Comparison of ENCODE assay signal across 9 cellular contexts in genomic region chr10:79047875-79048638, GRCh38. TPM values are rescaled to one million over a fixed set of nuclear protein-coding genes. Genes with fewer than 3 reads are reported as not detected.
DNase-seq lines count a peak whose midpoint lies in the region; ATAC-seq and TF ChIP-seq lines count a peak whose summit lies in the region.
"Had no signal": no experiment of that assay in that cellular context is flagged by ENCODE, and none has a peak within 500 bp of the region (broad histone marks: within the 10 kb centered on the region; RNA-seq: fewer than 3 reads in every experiment).

No MANE protein-coding gene starts in this region.

- peak; percentile 86 to 88 for ATAC-seq in naive thymus-derived CD8-positive, alpha-beta T cell
- ATAC-seq in HG02642 (IDR thresholded peaks at IDR 0.05; ENCODE audit: poor library complexity, unreplicated experiment) = no peak
- no peak for ATAC-seq in GM21619 (IDR thresholded peaks at IDR 0.05; ENCODE audit: unreplicated experiment)

- peaks cover 64% of the 10 kb centered on the region for H3K4me1 ChIP-seq in CD4-positive, alpha-beta memory T cell (ENCODE audit: insufficient read depth, low read length)
- peaks cover 11% of the 10 kb centered on the region for H3K4me1 ChIP-seq in prostate gland (replicated peaks)

- H3K4me3 Mint-ChIP-seq in CD4-positive, alpha-beta memory T cell = peak overlapping the region; percentile 74 to 96 (median 84)
- H3K4me3 Mint-ChIP-seq in activated naive CD8-positive, alpha-beta T cell = peak overlapping the region; percentile 74
- peak overlapping the region; percentile 59 to 92 (median 82) for H3K4me3 Mint-ChIP-seq in naive thymus-derived CD8-positive, alpha-beta T cell
- H3K4me3 Mint-ChIP-seq: neural crest cell had no signal

- H3K27me3 Mint-ChIP-seq in CD4-positive, alpha-beta memory T cell = no peaks in the 10 kb centered on the region
- H3K27me3 Mint-ChIP-seq in activated naive CD8-positive, alpha-beta T cell = no peaks in the 10 kb centered on the region
- no peaks in the 10 kb centered on the region for H3K27me3 Mint-ChIP-seq in naive thymus-derived CD8-positive, alpha-beta T cell

- peaks cover 37 to 85% (median 58%) of the 10 kb centered on the region in 4 donors for H3K4me1 Mint-ChIP-seq in CD4-positive, alpha-beta memory T cell
- H3K4me1 Mint-ChIP-seq in activated naive CD8-positive, alpha-beta T cell (ENCODE audit: low read depth) = peaks cover 57% of the 10 kb centered on the region
- peaks cover 24 to 75% (median 70%) of the 10 kb centered on the region in 4 donors for H3K4me1 Mint-ChIP-seq in naive thymus-derived CD8-positive, alpha-beta T cell

- CTCF ChIA-PET in CD4-positive, alpha-beta memory T cell (lab: Charles Lee; ENCODE audit: partially characterized antibody) = interaction anchor here (1.0 to 2.4 kb wide), 4 partner anchors 10 to 79 kb away, joined by 4 to 14 read pairs (median 6); no protein-coding TSS in a partner anchor

- H3K4me3 ChIP-seq in CD4-positive, alpha-beta memory T cell (ENCODE audit: low read length in 2 of 2) = peak overlapping the region; percentile 40 to 58
- H3K4me3 ChIP-seq in prostate gland = no peak overlapping the region

- no peaks in the 10 kb centered on the region for H3K9me3 Mint-ChIP-seq in CD4-positive, alpha-beta memory T cell
- H3K9me3 Mint-ChIP-seq in activated naive CD8-positive, alpha-beta T cell (ENCODE audit: low read depth) = no peaks in the 10 kb centered on the region
- H3K9me3 Mint-ChIP-seq in naive thymus-derived CD8-positive, alpha-beta T cell = no peaks in the 10 kb centered on the region
- H3K9me3 Mint-ChIP-seq: neural crest cell had no signal

- POLR2A ChIA-PET in CD4-positive, alpha-beta memory T cell (lab: Charles Lee; ENCODE audit: partially characterized antibody) = interaction anchor here (0.8 to 11.5 kb wide), 10 partner anchors 11 to 194 kb away, joined by 3 to 140 read pairs (median 4); partner anchors contain the start of gene ZMIZ1
- POLR2A ChIA-PET in naive thymus-derived CD8-positive, alpha-beta T cell (lab: Charles Lee) = interaction anchor here (0.9 to 3.4 kb wide), 7 partner anchors 10 to 103 kb away, joined by 3 to 17 read pairs (median 5); no protein-coding TSS in a partner anchor

- no peak for TF ChIP-seq CTCF in prostate gland (IDR thresholded peaks at IDR 0.05)

- intact Hi-C loops in CD4-positive, alpha-beta memory T cell (cut with micrococcal nuclease) = loop anchor here (1.0 kb wide), 2 partner anchors 19 to 75 kb away; no protein-coding TSS in a partner anchor
- intact Hi-C loops in prostate gland (cut with DNase I) = no loop called here

- H3K27ac Mint-ChIP-seq in CD4-positive, alpha-beta memory T cell = peak overlapping the region; percentile 80 to 98 (median 92)
- H3K27ac Mint-ChIP-seq in activated naive CD8-positive, alpha-beta T cell = peak overlapping the region; percentile 92
- H3K27ac Mint-ChIP-seq in naive thymus-derived CD8-positive, alpha-beta T cell = peak overlapping the region; percentile 75 to 98 (median 94)

- no peaks in the 10 kb centered on the region for H3K36me3 ChIP-seq in CD4-positive, alpha-beta memory T cell (ENCODE audit: insufficient read depth, low read length)
- H3K36me3 ChIP-seq in prostate gland = no peaks in the 10 kb centered on the region

- DNase-seq in CD4-positive, alpha-beta memory T cell = peak; percentile 66 to 77 (median 70)
- DNase-seq in OCI-M1 (lab: John Stamatoyannopoulos, UW) (peak; percentile 94), prostate gland (ENCODE audit: low spot score) (no peak), NCI-H774 (lab: John Stamatoyannopoulos, UW) (no peak)
- DNase-seq in naive thymus-derived CD8-positive, alpha-beta T cell = peak in 7 of 10 donors; percentile 38 to 82 (median 60)

- 65% methylated on average over 13 of the region's 13 CpGs for WGBS in prostate gland

- no peak for TF ChIP-seq POLR2A in prostate gland (IDR thresholded peaks at IDR 0.05)

- H3K9me3 ChIP-seq in CD4-positive, alpha-beta memory T cell (ENCODE audit: control insufficient read depth in 1 of 2, low read length in 2 of 2) = no peaks in the 10 kb centered on the region
- no peaks in the 10 kb centered on the region for H3K9me3 ChIP-seq in prostate gland

- peak overlapping the region; percentile 64 for H3K27ac ChIP-seq in CD4-positive, alpha-beta memory T cell (ENCODE audit: low read depth, low read length)
- peak overlapping the region in 1 of 2 donors; percentile 47 for H3K27ac ChIP-seq in prostate gland

- no peaks in the 10 kb centered on the region for H3K27me3 ChIP-seq in CD4-positive, alpha-beta memory T cell (ENCODE audit: insufficient read depth, low read length)
- no peaks in the 10 kb centered on the region for H3K27me3 ChIP-seq in prostate gland (replicated peaks; ENCODE audit: insufficient read depth)

- H3K36me3 Mint-ChIP-seq in CD4-positive, alpha-beta memory T cell = no peaks in the 10 kb centered on the region
- no peaks in the 10 kb centered on the region for H3K36me3 Mint-ChIP-seq in activated naive CD8-positive, alpha-beta T cell
- no peaks in the 10 kb centered on the region for H3K36me3 Mint-ChIP-seq in naive thymus-derived CD8-positive, alpha-beta T cell

RNA-seq across cellular contexts. Expression of gene ZMIZ1, which starts 20.7 kb away (rescaled TPM):
- 10 to 100 TPM; 23.1 to 25.4 TPM for total RNA-seq in CD4-positive, alpha-beta memory T cell
- polyA plus RNA-seq in CD4-positive, alpha-beta memory T cell = 1 to 10 TPM in 1 of 2 donors, under 1 TPM in 1; 0.58 to 4.9 TPM
- 10 to 100 TPM; 11.2 to 11.6 TPM for total RNA-seq in naive thymus-derived CD8-positive, alpha-beta T cell
- polyA plus RNA-seq in naive thymus-derived CD8-positive, alpha-beta T cell = 1 to 10 TPM; 1.4 to 2.7 (median 2.6) TPM
- 10 to 100 TPM; 69.6 to 78.5 TPM for total RNA-seq in prostate gland

Comparison
In these comparisons a context has a peak if more than half of its experiments do, and no peak if none do; other contexts are left out.
1. DNase-seq: peak in CD4-positive, alpha-beta memory T cell (5 of 5), OCI-M1 (single experiment) and naive thymus-derived CD8-positive, alpha-beta T cell (7 of 10); none in prostate gland (single experiment) and NCI-H774 (single experiment).
2. H3K4me3 ChIP-seq: peak in CD4-positive, alpha-beta memory T cell (2 of 2); none in prostate gland (0 of 2).
3. ATAC-seq: peak in naive thymus-derived CD8-positive, alpha-beta T cell (2 of 2); none in HG02642 (single experiment) and GM21619 (single experiment).
4. Peak in every context shown above with its lines, with median percentiles within 50 percentile points of each other: H3K27ac Mint-ChIP-seq and H3K4me3 Mint-ChIP-seq.